ENCODE assay signal across 9 cellular contexts in genomic region chr3:33144433-33144832, GRCh38. TPM values are rescaled to one million over a fixed set of nuclear protein-coding genes. Genes with fewer than 3 reads are reported as not detected.
DNase-seq lines count a peak whose midpoint lies in the region; ATAC-seq and TF ChIP-seq lines count a peak whose summit lies in the region.
"Had no signal": no experiment of that assay in that cellular context is flagged by ENCODE, and none has a peak within 500 bp of the region (broad histone marks: within the 10 kb centered on the region; RNA-seq: fewer than 3 reads in every experiment).

No MANE protein-coding gene starts in this region.

- no peak overlapping the region for H3K9ac ChIP-seq in HCT116 (ENCODE audit: low read length)

- no peak overlapping the region for H3K4me2 ChIP-seq in HCT116 (ENCODE audit: low read length)

- RAD21 ChIA-PET in HCT116 (lab: Charles Lee; ENCODE audit: low non-redundant PET in 1 of 2, low total read pairs in 2 of 2, uncharacterized antibody in 2 of 2, unreplicated experiment in 2 of 2): no interaction called here

- H3K9me2 ChIP-seq in HCT116 (ENCODE audit: insufficient read depth): no peaks in the 10 kb centered on the region

- intact Hi-C loops in HCT116 (cut with micrococcal nuclease): no loop called here

- no peaks in the 10 kb centered on the region for H3K9me3 ChIP-seq in HCT116 (ENCODE audit: control insufficient read depth in 1 of 2, insufficient read depth in 1 of 2, low read depth in 1 of 2, low read length in 2 of 2)

- POLR2A ChIA-PET in HCT116 (lab: Charles Lee): no interaction called here

- no peaks in the 10 kb centered on the region for H4K20me1 ChIP-seq in HCT116 (ENCODE audit: insufficient read depth)

- DNase-seq in AG09319 (ENCODE audit: extremely low read depth, low read depth) (no peak), HCT116 (ENCODE audit: low read depth, low spot score) (no peak), iPS-NIHi11 (ENCODE audit: low spot score) (peak; percentile 84), activated gamma-delta T cell (lab: John Stamatoyannopoulos, UW) (no peak), caudate nucleus (lab: John Stamatoyannopoulos, UW) (no peak), NCI-H510A treated with DMSO at 0.1 percent for 48 hours (lab: John Stamatoyannopoulos, UW) (no peak)
- DNase-seq in activated CD4-positive, alpha-beta T cell treated with anti-CD3 and anti-CD28 coated beads, Interleukin-2, amount 50 U/mL, for 48 hours: peak; percentile 42 to 49

- CTCF ChIA-PET in HCT116 (lab: Charles Lee): interaction anchor here (0.6 to 1.3 kb wide), 4 partner anchors 9 to 228 kb away, joined by 3 to 11 read pairs (median 4); no protein-coding TSS in a partner anchor

- TF ChIP-seq RAD21 in HCT116 (IDR thresholded peaks at IDR 0.05; ENCODE audit: low read depth): peak; percentile 26; the same call in 1 of the 2 replicates

- no TSS peak for BruUV-seq in HCT116 (replicated peaks; lab: Mats Ljungman, UMichigan)

- H3K79me2 ChIP-seq in HCT116 (ENCODE audit: insufficient read depth, low read length): no peaks in the 10 kb centered on the region

- TF ChIP-seq POLR2A in HCT116 (IDR thresholded peaks at IDR 0.05; ENCODE audit: borderline replicate concordance, extremely low read depth, insufficient read depth, insufficient read length): no peak

- no peak overlapping the region for H2AFZ ChIP-seq in HCT116 (ENCODE audit: low read depth, low read length, poor library complexity, severe bottlenecking)

- H3K36me3 ChIP-seq in HCT116 (ENCODE audit: control insufficient read depth in 1 of 2, insufficient read depth in 2 of 2, low read length in 2 of 2): peaks cover 3% of the 10 kb centered on the region in 2 experiments; a peak in 1 of 4 replicates

- H3K4me1 ChIP-seq in HCT116 (ENCODE audit: control insufficient read depth in 1 of 2, insufficient read depth in 2 of 2, low read length in 2 of 2): peaks cover 12 to 15% of the 10 kb centered on the region in 2 experiments; a peak in 2 of 4 replicates

- H3K27me3 ChIP-seq in HCT116 (ENCODE audit: insufficient read depth, low read length): no peaks in the 10 kb centered on the region

- H3K27ac ChIP-seq in HCT116 (ENCODE audit: low read depth, low read length) (no peak overlapping the region), caudate nucleus (ENCODE audit: low read depth, low read length) (no peak overlapping the region)
- H3K27ac ChIP-seq: epithelial cell of prostate had no signal

- no peak overlapping the region for H3K4me3 ChIP-seq in HCT116 (replicated peaks in 1 of 2; ENCODE audit: low read depth in 1 of 2, low read length in 2 of 2)

- ATAC-seq in HCT116 (peak; percentile 71), GM18517 (IDR thresholded peaks at IDR 0.05; ENCODE audit: unreplicated experiment) (no peak)

- TF ChIP-seq CTCF in AG09319 (IDR thresholded peaks at IDR 0.05; ENCODE audit: low read depth, low read length) (peak; percentile 21), HCT116 (IDR thresholded peaks at IDR 0.05 in 2 of 3, conservative IDR thresholded peaks at IDR 0.05 in 1 of 3; ENCODE audit: borderline replicate concordance in 1 of 3, insufficient read depth in 1 of 3, low read depth in 2 of 3, low read length in 2 of 3) (peak; percentile 4 to 77 (median 57); a peak in 4 of 6 replicates)

TF ChIP-seq in HCT116, 20 proteins besides CTCF, POLR2A, EP300 and RAD21:
- TF ChIP-seq SP1 (IDR thresholded peaks at IDR 0.05; ENCODE audit: low read depth) (no peak), SRF (IDR thresholded peaks at IDR 0.05; ENCODE audit: low read depth) (no peak)

RNA-seq across cellular contexts. Expression of gene CRTAP, which starts 30.6 kb away (rescaled TPM):
- 104 TPM for total RNA-seq in HCT116 (2021; ENCODE audit: unreplicated experiment)
- 74.2 and 101 TPM in 2 replicates for polyA plus RNA-seq in HCT116 (2012)

RNA-seq across cellular contexts. Expression of gene GLB1, which starts 47.5 kb away (rescaled TPM):
- 35.6 TPM for total RNA-seq in HCT116 (2021; ENCODE audit: unreplicated experiment)
- polyA plus RNA-seq in HCT116 (2012): 29.4 and 36.2 TPM in 2 replicates

RNA-seq across cellular contexts. Expression of gene TMPPE, which starts 47.5 kb away (rescaled TPM):
- 4.1 TPM for total RNA-seq in HCT116 (2021; ENCODE audit: unreplicated experiment)
- 0.72 and 0.87 TPM in 2 replicates for polyA plus RNA-seq in HCT116 (2012)

Comparison
In these comparisons a context has a peak if more than half of its experiments do, and no peak if none do; other contexts are left out.
1. DNase-seq: peak in activated CD4-positive, alpha-beta T cell treated with anti-CD3 and anti-CD28 coated beads, Interleukin-2, amount 50 U/mL, for 48 hours (2 of 2) and iPS-NIHi11 (single experiment); none in AG09319 (single experiment), HCT116 (single experiment), activated gamma-delta T cell (single experiment), caudate nucleus (0 of 61) and NCI-H510A treated with DMSO at 0.1 percent for 48 hours (single experiment).